Comparison of ENCODE assay signal across 20 cellular contexts in genomic region chr11:26950260-26950719, GRCh38. TPM values are rescaled to one million over a fixed set of nuclear protein-coding genes. Genes with fewer than 3 reads are reported as not detected.
DNase-seq lines count a peak whose midpoint lies in the region; ATAC-seq and TF ChIP-seq lines count a peak whose summit lies in the region.
"Had no signal": no experiment of that assay in that cellular context is flagged by ENCODE, and none has a peak within 500 bp of the region (broad histone marks: within the 10 kb centered on the region; RNA-seq: fewer than 3 reads in every experiment).

No MANE protein-coding gene starts in this region.

- H3K4me2 ChIP-seq in PC-3 (ENCODE audit: low read length): no peak overlapping the region
- H3K4me2 ChIP-seq: KMS-11 had no signal

- no peaks in the 10 kb centered on the region for H3K9me3 ChIP-seq in PC-3 (ENCODE audit: low read length)
- H3K9me3 ChIP-seq: BLaER1 treated with 17β-estradiol and CSF1 and Interleukin-3, amounts not matched to agents 10 nM and 100 nM; thyroid gland had no signal

- no peak for ATAC-seq in PC-3
- no peak for ATAC-seq in HG03354 (IDR thresholded peaks at IDR 0.05; ENCODE audit: poor library complexity, severe bottlenecking, unreplicated experiment)

- no peaks in the 10 kb centered on the region for H3K27me3 ChIP-seq in PC-3 (ENCODE audit: low read length)
- H3K27me3 ChIP-seq: BLaER1 treated with 17β-estradiol and CSF1 and Interleukin-3, amounts not matched to agents 10 nM and 100 nM; thyroid gland had no signal

- H4K20me1 ChIP-seq in PC-3 (ENCODE audit: low read length): no peaks in the 10 kb centered on the region
- H4K20me1 ChIP-seq: BLaER1 treated with 17β-estradiol and CSF1 and Interleukin-3, amounts not matched to agents 10 nM and 100 nM had no signal

- H3K9me2 ChIP-seq in PC-3 (replicated peaks; ENCODE audit: low read length): no peaks in the 10 kb centered on the region

- H3F3A ChIP-seq in PC-3 (ENCODE audit: low read length, unreplicated experiment): no peaks in the 10 kb centered on the region

- no peaks in the 10 kb centered on the region for H3K36me3 ChIP-seq in PC-3 (ENCODE audit: low read depth, low read length)
- H3K36me3 ChIP-seq: BLaER1 treated with 17β-estradiol and CSF1 and Interleukin-3, amounts not matched to agents 10 nM and 100 nM; thyroid gland had no signal

- intact Hi-C loops in PC-3 (cut with micrococcal nuclease): no loop called here

- TF ChIP-seq CTCF in AG09319 (IDR thresholded peaks at IDR 0.05; ENCODE audit: low read depth, low read length): no peak; the same call in none of the 2 replicates
- no peak for TF ChIP-seq CTCF in epithelial cell of esophagus (IDR thresholded peaks at IDR 0.05; ENCODE audit: insufficient read depth, low read depth, low read length, missing control alignments)
- TF ChIP-seq CTCF in PC-3 (conservative IDR thresholded peaks at IDR 0.05; ENCODE audit: low read depth, low read length): no peak

- H2AFZ ChIP-seq in PC-3 (ENCODE audit: low read length): no peak overlapping the region

- POLR2A ChIA-PET in PC-3 (lab: Charles Lee; ENCODE audit: unreplicated experiment): no interaction called here

- H3K79me2 ChIP-seq in PC-3 (ENCODE audit: low read length): no peaks in the 10 kb centered on the region

- no peak overlapping the region for H3K4me3 ChIP-seq in epithelial cell of esophagus (ENCODE audit: low read length)
- H3K4me3 ChIP-seq in PC-3 (ENCODE audit: low read length): no peak overlapping the region
- H3K4me3 ChIP-seq: BLaER1 treated with 17β-estradiol and CSF1 and Interleukin-3, amounts not matched to agents 10 nM and 100 nM; thyroid gland had no signal

- no peaks in the 10 kb centered on the region for H3K4me1 ChIP-seq in PC-3 (ENCODE audit: insufficient read depth, low read length)

- no TSS peak for BruUV-seq in PC-3 (replicated peaks; lab: Mats Ljungman, UMichigan)

- peak; percentile 76 for DNase-seq in AG09319 (ENCODE audit: extremely low read depth, low read depth)
- DNase-seq in HT1080 (ENCODE audit: low read depth): peak; percentile 9
- DNase-seq in epithelial cell of esophagus (ENCODE audit: low read depth): peak; percentile 39
- peak; percentile 7 for DNase-seq in myocyte (ENCODE audit: low read depth)
- DNase-seq in PC-3: no peak
- DNase-seq in NCI-H1417 (lab: John Stamatoyannopoulos, UW): no peak
- DNase-seq in SKM-1 treated with dmso at 0.1 percent for 144 hours (lab: John Stamatoyannopoulos, UW; ENCODE audit: unreplicated experiment): no peak
- DNase-seq: activated CD4-positive, alpha-beta memory T cell treated with anti-CD3 and anti-CD28 coated beads, Interleukin-2, amount 10 ng/mL, durations not matched to agents 7 days and 5 days; DND-41; effector CD4-positive, alpha-beta T cell; islet precursor cell; NCI-H2029; NCI-H774; SHP77; T-helper 9 cell; thyroid gland had no signal

- no peak overlapping the region for H3K9ac ChIP-seq in PC-3 (ENCODE audit: low read length)
- H3K9ac ChIP-seq: BLaER1 treated with 17β-estradiol and CSF1 and Interleukin-3, amounts not matched to agents 10 nM and 100 nM; KMS-11 had no signal

- CTCF ChIA-PET in PC-3 (lab: Charles Lee): no interaction called here

- no peak overlapping the region for H3K27ac ChIP-seq in PC-3 (ENCODE audit: low read length)
- H3K27ac ChIP-seq: BLaER1 treated with 17β-estradiol and CSF1 and Interleukin-3, amounts not matched to agents 10 nM and 100 nM; KMS-11; thyroid gland had no signal

RNA-seq across cellular contexts. Expression of gene FIBIN, which starts 43.6 kb away (rescaled TPM):
- total RNA-seq in HT1080 (2014; rRNA removed; shearing (Covaris generic)): not detected in 2 replicates
- 0.15 and 0.29 TPM in 2 replicates for polyA plus RNA-seq in HT1080 (2015; cell fraction: cytosol; rRNA removed)
- 0.27 TPM in 1 of 2 replicates, not detected in the other for polyA plus RNA-seq in HT1080 (2015; cell fraction: nucleus; rRNA removed)
- 4.0 and 12.3 TPM in 2 replicates for total RNA-seq in myocyte
- polyA plus RNA-seq in myocyte (2012): 8.2 TPM
- total RNA-seq in PC-3 (2014; rRNA removed): not detected in 2 replicates
- total RNA-seq: activated CD4-positive, alpha-beta memory T cell treated with anti-CD3 and anti-CD28 coated beads, Interleukin-2, amount 10 ng/mL, durations not matched to agents 7 days and 5 days; activated T-helper 2 cell treated with anti-CD3 and anti-CD28 coated beads, Interferon-gamma antibody, Interleukin-2, Interleukin-4, amounts not matched to agents 10 μg/mL and 5 μg/mL and 100 μg/mL, durations not matched to agents 14 hours and 24 hours and 36 hours had no signal

Comparison
In these comparisons a context has a peak if more than half of its experiments do, and no peak if none do; other contexts are left out.
1. DNase-seq: peak in AG09319 (single experiment), HT1080 (single experiment), epithelial cell of esophagus (single experiment) and myocyte (single experiment); none in PC-3 (single experiment), NCI-H1417 (0 of 3) and SKM-1 treated with dmso at 0.1 percent for 144 hours (single experiment).